8 cellular contexts compared by ENCODE assay signal in genomic region chr22:40855960-40856512, GRCh38. TPM values are rescaled to one million over a fixed set of nuclear protein-coding genes. Genes with fewer than 3 reads are reported as not detected.
DNase-seq lines count a peak whose midpoint lies in the region; ATAC-seq, FAIRE-seq and TF ChIP-seq lines count a peak whose summit lies in the region.

No MANE protein-coding gene starts in this region.

- H3K27me3 Mint-ChIP-seq in CD4-positive, alpha-beta T cell, result no peaks in the 10 kb centered on the region
- H3K27me3 Mint-ChIP-seq in chondrocyte (ENCODE audit: low read depth), result no peaks in the 10 kb centered on the region
- no peaks in the 10 kb centered on the region for H3K27me3 Mint-ChIP-seq in stimulated activated memory B cell treated with anti-CD40 and anti-IgM and Interleukin-4, amounts not matched to agents 10 μg/mL and 1 μg/mL and 100 μg/mL, for 72 hours

- TF ChIP-seq CTCF in CD4-positive, alpha-beta T cell (IDR thresholded peaks at IDR 0.05), result no peak
- no peak for TF ChIP-seq CTCF in chondrocyte (IDR thresholded peaks at IDR 0.05)
- no peak for TF ChIP-seq CTCF in D721Med (IDR thresholded peaks at IDR 0.05; ENCODE audit: insufficient read depth, missing control alignments)

- CTCF ChIA-PET in CD4-positive, alpha-beta T cell (lab: Charles Lee), result interaction anchor here (0.6 to 1.3 kb wide), 4 partner anchors 12 to 604 kb away, joined by 3 to 4 read pairs (median 3); no protein-coding TSS in a partner anchor

- peak; percentile 14 for ATAC-seq in CD4-positive, alpha-beta T cell (ENCODE audit: poor library complexity)
- peak; percentile 8 for ATAC-seq in GM18870 (IDR thresholded peaks at IDR 0.05; ENCODE audit: unreplicated experiment)
- ATAC-seq in HG03108 (IDR thresholded peaks at IDR 0.05; ENCODE audit: unreplicated experiment), result peak; percentile 16
- peak; percentile 54 for ATAC-seq in stimulated activated memory B cell treated with anti-CD40 and anti-IgM and Interleukin-4, amounts not matched to agents 10 μg/mL and 1 μg/mL and 100 μg/mL, for 72 hours

- no peaks in the 10 kb centered on the region for H3K9me3 Mint-ChIP-seq in CD4-positive, alpha-beta T cell
- H3K9me3 Mint-ChIP-seq in chondrocyte (ENCODE audit: low read depth), result no peaks in the 10 kb centered on the region
- H3K9me3 Mint-ChIP-seq in stimulated activated memory B cell treated with anti-CD40 and anti-IgM and Interleukin-4, amounts not matched to agents 10 μg/mL and 1 μg/mL and 100 μg/mL, for 72 hours, result no peaks in the 10 kb centered on the region

- peaks cover 80% of the 10 kb centered on the region for H3K4me1 Mint-ChIP-seq in CD4-positive, alpha-beta T cell (ENCODE audit: low read depth)
- peaks cover 64% of the 10 kb centered on the region for H3K4me1 Mint-ChIP-seq in chondrocyte (ENCODE audit: low read depth)
- peaks cover 56% of the 10 kb centered on the region for H3K4me1 Mint-ChIP-seq in stimulated activated memory B cell treated with anti-CD40 and anti-IgM and Interleukin-4, amounts not matched to agents 10 μg/mL and 1 μg/mL and 100 μg/mL, for 72 hours

- H3K27ac Mint-ChIP-seq in CD4-positive, alpha-beta T cell, result peak overlapping the region; percentile 100
- H3K27ac Mint-ChIP-seq in chondrocyte (ENCODE audit: unreplicated experiment), result peak overlapping the region; percentile 100
- peak overlapping the region; percentile 97 for H3K27ac Mint-ChIP-seq in stimulated activated memory B cell treated with anti-CD40 and anti-IgM and Interleukin-4, amounts not matched to agents 10 μg/mL and 1 μg/mL and 100 μg/mL, for 72 hours

- no peak for FAIRE-seq in D721Med (lab: Jason Lieb, UNC)

- intact Hi-C loops in CD4-positive, alpha-beta T cell (cut with DNase I, micrococcal nuclease), result loop anchor here (1.0 to 10.0 kb wide), 13 partner anchors 37 to 769 kb away; partner anchors contain the start of genes ACO2 (in 2 of the 2), PHF5A (in 2 of the 2), RBX1 (in 2 of the 2) and TEF (in 2 of the 2)

- H3K9me3 ChIP-seq in CD4-positive, alpha-beta T cell (ENCODE audit: control insufficient read depth, low read length), result no peaks in the 10 kb centered on the region

- peak overlapping the region; percentile 100 for H3K4me3 Mint-ChIP-seq in CD4-positive, alpha-beta T cell
- H3K4me3 Mint-ChIP-seq in chondrocyte (ENCODE audit: unreplicated experiment), result peak overlapping the region; percentile 96
- H3K4me3 Mint-ChIP-seq in stimulated activated memory B cell treated with anti-CD40 and anti-IgM and Interleukin-4, amounts not matched to agents 10 μg/mL and 1 μg/mL and 100 μg/mL, for 72 hours, result peak overlapping the region; percentile 94

- peaks cover 48% of the 10 kb centered on the region for H3K36me3 Mint-ChIP-seq in CD4-positive, alpha-beta T cell (ENCODE audit: low read depth)
- no peaks in the 10 kb centered on the region for H3K36me3 Mint-ChIP-seq in chondrocyte (ENCODE audit: low read depth)
- H3K36me3 Mint-ChIP-seq in stimulated activated memory B cell treated with anti-CD40 and anti-IgM and Interleukin-4, amounts not matched to agents 10 μg/mL and 1 μg/mL and 100 μg/mL, for 72 hours, result peaks cover 11% of the 10 kb centered on the region

- DNase-seq in CD4-positive, alpha-beta T cell, result peak in 5 of 10 experiments; percentile 2 to 41 (median 12)
- peak; percentile 4 to 19 for DNase-seq in SHP77 (lab: John Stamatoyannopoulos, UW)
- DNase-seq in chondrocyte (ENCODE audit: low spot score), result no peak
- peak; percentile 20 for DNase-seq in kidney glomerular epithelial cell (lab: John Stamatoyannopoulos, UW)
- no peak for DNase-seq in D721Med (ENCODE audit: insufficient read length, low spot score)

- H3K27ac ChIP-seq in CD4-positive, alpha-beta T cell (ENCODE audit: low read depth, low read length), result peak overlapping the region; percentile 95

- POLR2A ChIA-PET in CD4-positive, alpha-beta T cell (lab: Charles Lee), result interaction anchor here (0.6 to 2.4 kb wide), 13 partner anchors 25 to 1537 kb away, joined by 3 to 25 read pairs (median 6); partner anchors contain the start of genes ACO2, PHF5A, RANGAP1 and RBX1

- no peaks in the 10 kb centered on the region for H3K27me3 ChIP-seq in CD4-positive, alpha-beta T cell (ENCODE audit: control insufficient read depth, insufficient read depth, low read length)

RNA-seq across cellular contexts. Expression of gene ST13, which starts 0.4 kb away (rescaled TPM):
- 100 to 1,000 TPM; 164 to 170 TPM for total RNA-seq in CD4-positive, alpha-beta T cell
- total RNA-seq in chondrocyte, result 187 to 229 TPM (median 207 TPM) in 3 replicates

RNA-seq across cellular contexts. Expression of gene XPNPEP3, which starts 0.9 kb away (rescaled TPM):
- total RNA-seq in CD4-positive, alpha-beta T cell, result 10 to 100 TPM; 16.3 to 17.9 TPM
- 14.7 to 24.6 TPM (median 15.3 TPM) in 3 replicates for total RNA-seq in chondrocyte

RNA-seq across cellular contexts. Expression of gene DNAJB7, which starts 5.9 kb away (rescaled TPM):
- total RNA-seq in CD4-positive, alpha-beta T cell, result not detected
- total RNA-seq in chondrocyte, result not detected in 3 replicates

RNA-seq across cellular contexts. Expression of gene SLC25A17, which starts 36.9 kb away (rescaled TPM):
- 1 to 10 TPM; 2.8 to 4.0 TPM for total RNA-seq in CD4-positive, alpha-beta T cell
- total RNA-seq in chondrocyte, result 17.4 to 19.2 TPM (median 18.5 TPM) in 3 replicates

Comparison
In these comparisons a context has a peak if more than half of its experiments do, and no peak if none do; other contexts are left out.
1. DNase-seq: peak in SHP77 (2 of 2) and kidney glomerular epithelial cell (single experiment); none in chondrocyte (single experiment) and D721Med (single experiment).
2. Peak in every context shown above with its lines, with median percentiles within 50 percentile points of each other: ATAC-seq, H3K27ac Mint-ChIP-seq and H3K4me3 Mint-ChIP-seq.